ENCODE assay signal across 10 cellular contexts in the genomic region with DNA sequence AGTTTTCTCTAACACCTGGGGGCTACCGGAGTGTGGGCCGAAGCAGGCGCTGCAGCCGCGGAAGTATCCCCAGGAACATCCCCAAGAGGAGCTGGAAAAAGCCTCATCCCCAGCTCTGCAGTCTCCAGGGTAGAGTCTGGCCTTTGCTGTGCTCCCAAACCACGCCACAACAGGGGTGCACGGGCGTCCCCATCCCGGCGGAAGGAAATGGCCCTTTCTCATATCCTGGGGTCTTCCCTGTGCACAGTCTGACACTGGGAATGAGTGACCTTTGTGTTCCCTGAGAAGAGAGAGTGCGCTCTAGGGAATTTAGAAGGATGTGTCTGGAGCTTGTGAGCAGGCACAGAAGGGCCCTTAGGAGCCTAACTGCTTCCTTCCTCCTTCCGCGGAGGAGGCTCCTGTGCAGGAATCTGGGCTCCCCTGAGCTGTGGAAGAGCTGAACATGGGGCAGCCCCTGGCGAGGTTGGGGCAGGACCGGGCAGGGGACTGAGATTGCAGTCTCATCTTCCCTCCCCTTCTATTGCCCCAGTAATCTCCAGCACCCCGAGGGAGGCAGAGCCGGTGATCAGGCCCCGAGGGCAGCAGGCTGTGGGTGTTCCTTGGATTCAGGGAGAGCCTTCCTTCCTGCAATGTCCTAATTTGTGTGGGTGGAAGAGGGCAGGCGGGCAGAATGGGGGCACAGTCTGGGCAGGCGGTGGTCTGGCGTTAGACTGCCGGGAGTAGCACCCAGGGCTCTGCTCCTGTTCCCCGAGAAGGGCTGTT. TPM values are rescaled to one million over a fixed set of nuclear protein-coding genes. Genes with fewer than 3 reads are reported as not detected.
DNase-seq lines count a peak whose midpoint lies in the region; ATAC-seq and TF ChIP-seq lines count a peak whose summit lies in the region.
"Had no signal": no experiment of that assay in that cellular context is flagged by ENCODE, and none has a peak within 500 bp of the region (broad histone marks: within the 10 kb centered on the region; RNA-seq: fewer than 3 reads in every experiment).

No MANE protein-coding gene starts in this region.

- peak overlapping the region; percentile 77 for H3K9ac ChIP-seq in fibroblast of lung (ENCODE audit: insufficient read depth, low read length)

- peaks cover 4% of the 10 kb centered on the region for H3K4me1 ChIP-seq in RWPE2 (ENCODE audit: insufficient read depth, poor library complexity, severe bottlenecking)
- H3K4me1 ChIP-seq in fibroblast of lung (ENCODE audit: control insufficient read depth, extremely low read depth, insufficient read depth, low read length), result peaks cover 10% of the 10 kb centered on the region

- H3K27me3 ChIP-seq in RWPE2 (ENCODE audit: insufficient read depth, poor library complexity, severe bottlenecking) (no peaks in the 10 kb centered on the region), fibroblast of lung (ENCODE audit: control insufficient read depth, insufficient read depth, low read length) (no peaks in the 10 kb centered on the region)

- H3K4me2 ChIP-seq in fibroblast of lung (ENCODE audit: extremely low read depth, insufficient read depth, low read length), result peak overlapping the region; percentile 97

- ATAC-seq in RWPE2 (ENCODE audit: low read depth), result no peak
- no peak for ATAC-seq in HG03378 (IDR thresholded peaks at IDR 0.05; ENCODE audit: unreplicated experiment)
- ATAC-seq in GM18868 (IDR thresholded peaks at IDR 0.05; ENCODE audit: unreplicated experiment), result no peak

- peaks cover 16% of the 10 kb centered on the region for H3K36me3 ChIP-seq in RWPE2 (ENCODE audit: low read depth)
- H3K36me3 ChIP-seq in fibroblast of lung (ENCODE audit: control insufficient read depth, insufficient read depth, low read length), result peaks cover 19% of the 10 kb centered on the region

- TF ChIP-seq CTCF in GM12875 (IDR thresholded peaks at IDR 0.05; ENCODE audit: borderline replicate concordance, insufficient read depth, low read depth, low read length), result no peak
- TF ChIP-seq CTCF in RWPE2 (IDR thresholded peaks at IDR 0.05; ENCODE audit: poor library complexity, severe bottlenecking), result no peak
- TF ChIP-seq CTCF in fibroblast of lung (conservative IDR thresholded peaks at IDR 0.05 in 1 of 2, IDR thresholded peaks at IDR 0.05 in 1 of 2; ENCODE audit: low read depth in 1 of 2, low read length in 2 of 2), result no peak
- no peak for TF ChIP-seq CTCF in retinal pigment epithelial cell (conservative IDR thresholded peaks at IDR 0.05; ENCODE audit: low read depth, low read length)

- peak overlapping the region; percentile 39 for H3K27ac ChIP-seq in RWPE2 (ENCODE audit: poor library complexity, severe bottlenecking)
- H3K27ac ChIP-seq in fibroblast of lung (ENCODE audit: insufficient read depth, low read length), result peak overlapping the region; percentile 81

- H3K9me3 ChIP-seq in RWPE2 (ENCODE audit: severe bottlenecking) (no peaks in the 10 kb centered on the region), fibroblast of lung (ENCODE audit: control insufficient read depth, insufficient read depth, low read depth, low read length) (no peaks in the 10 kb centered on the region)

- H2AFZ ChIP-seq in fibroblast of lung (ENCODE audit: low read length), result no peak overlapping the region

- DNase-seq in RWPE2 (ENCODE audit: low spot score) (no peak), fibroblast of lung (ENCODE audit: low read depth in 2 of 2) (no peak), retinal pigment epithelial cell (ENCODE audit: low read depth) (no peak), mesenteric fat pad (ENCODE audit: low spot score) (no peak), HK-2 (ENCODE audit: unreplicated experiment) (no peak)

- no peaks in the 10 kb centered on the region for H4K20me1 ChIP-seq in fibroblast of lung (ENCODE audit: control insufficient read depth, extremely low read depth, insufficient read depth, low read length)

- H3K79me2 ChIP-seq in fibroblast of lung (ENCODE audit: control insufficient read depth, insufficient read depth, low read length), result peaks cover 40% of the 10 kb centered on the region

- peak overlapping the region; percentile 95 for H3K4me3 ChIP-seq in GM12875 (ENCODE audit: low read depth, low read length)
- peak overlapping the region; percentile 76 for H3K4me3 ChIP-seq in RWPE2 (ENCODE audit: severe bottlenecking)
- H3K4me3 ChIP-seq in fibroblast of lung (replicated peaks in 1 of 4; ENCODE audit: control extremely low read depth in 1 of 4, insufficient read depth in 1 of 4, low read depth in 3 of 4, low read length in 4 of 4), result peak overlapping the region; percentile 71 to 85 (median 78)
- peak overlapping the region; percentile 82 for H3K4me3 ChIP-seq in retinal pigment epithelial cell (ENCODE audit: low read length)

RNA-seq across cellular contexts. Expression of a gene that starts 1.3 kb away (rescaled TPM):
- total RNA-seq in fibroblast of lung (26.7 and 41.3 TPM in 2 replicates), mesenteric fat pad (82.1 TPM)
- 20.8 and 29.2 TPM in 2 replicates for polyA plus RNA-seq in fibroblast of lung
- polyA plus RNA-seq in fibroblast of lung (2012), result 36.9 and 51.0 TPM in 2 replicates
- polyA minus RNA-seq in fibroblast of lung (ENCODE audit: low replicate concordance), result 51.9 and 52.5 TPM in 2 replicates

RNA-seq across cellular contexts. Expression of a gene that starts 9.2 kb away (rescaled TPM):
- total RNA-seq in fibroblast of lung (7.7 and 9.6 TPM in 2 replicates), mesenteric fat pad (1.6 TPM)
- polyA plus RNA-seq in fibroblast of lung, result 1.2 TPM in 2 replicates
- 3.6 and 4.2 TPM in 2 replicates for polyA plus RNA-seq in fibroblast of lung (2012)
- polyA minus RNA-seq in fibroblast of lung (ENCODE audit: low replicate concordance), result 0.43 and 0.44 TPM in 2 replicates

RNA-seq across cellular contexts. Expression of a gene that starts 28.5 kb away (rescaled TPM):
- total RNA-seq in fibroblast of lung, result 65.6 and 174 TPM in 2 replicates
- 9.8 and 67.0 TPM in 2 replicates for polyA plus RNA-seq in fibroblast of lung
- polyA plus RNA-seq in fibroblast of lung (2012), result 12.4 and 95.1 TPM in 2 replicates
- polyA minus RNA-seq in fibroblast of lung (ENCODE audit: low replicate concordance), result 6.5 TPM in 1 of 2 replicates, not detected in the other
- total RNA-seq in mesenteric fat pad, result 210 TPM
- total RNA-seq: HT1080 had no signal

RNA-seq across cellular contexts. Expression of a gene that starts 46.6 kb away (rescaled TPM):
- 0.50 and 2.6 TPM in 2 replicates for total RNA-seq in fibroblast of lung
- 0.05 and 0.09 TPM in 2 replicates for polyA plus RNA-seq in fibroblast of lung
- polyA plus RNA-seq in fibroblast of lung (2012), result 0.27 TPM in 1 of 2 replicates, not detected in the other
- not detected in 2 replicates for polyA minus RNA-seq in fibroblast of lung (ENCODE audit: low replicate concordance)
- total RNA-seq in mesenteric fat pad, result 2.6 TPM
- total RNA-seq: HT1080 had no signal

RNA-seq across cellular contexts. Expression of a gene that starts 46.8 kb away (rescaled TPM):
- total RNA-seq in fibroblast of lung (0.33 and 1.0 TPM in 2 replicates), mesenteric fat pad (3.9 TPM)
- polyA plus RNA-seq in fibroblast of lung, result 0.03 and 0.10 TPM in 2 replicates
- 0.08 TPM in 1 of 2 replicates, not detected in the other for polyA plus RNA-seq in fibroblast of lung (2012)
- polyA minus RNA-seq in fibroblast of lung (ENCODE audit: low replicate concordance), result not detected in 2 replicates
- total RNA-seq: HT1080, myocyte had no signal
